In the genomic region with DNA sequence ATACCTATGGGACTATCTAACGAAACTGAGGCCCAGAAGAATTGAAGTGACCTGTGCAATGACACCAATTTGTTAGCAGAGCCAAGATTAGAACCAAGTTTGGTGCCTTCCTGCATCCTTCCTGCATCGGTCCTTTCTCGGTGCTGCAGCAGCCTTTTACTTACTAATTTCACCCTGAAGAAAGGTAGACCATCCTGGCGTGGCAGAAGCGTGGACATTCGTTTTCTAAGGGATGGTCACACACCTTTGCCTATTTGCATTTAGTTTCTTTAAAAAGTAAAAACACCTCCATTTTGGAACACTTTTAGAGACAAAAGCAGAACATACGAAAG, we compare ENCODE assay signal across 7 cellular contexts. TPM values are rescaled to one million over a fixed set of nuclear protein-coding genes. Genes with fewer than 3 reads are reported as not detected.
A peak's percentile ranks its signal among the peaks of the same experiment; 100 is the strongest.
DNase-seq lines count a peak whose midpoint lies in the region; ATAC-seq, FAIRE-seq and TF ChIP-seq lines count a peak whose summit lies in the region.

No MANE protein-coding gene starts in this region.

- no peak for ATAC-seq in K562
- peak in 1 of 2 donors; percentile 8 for ATAC-seq in lower lobe of right lung
- no peak for ATAC-seq in upper lobe of right lung
- ATAC-seq in GM19035 (IDR thresholded peaks at IDR 0.05; ENCODE audit: unreplicated experiment), result no peak
- no peak for ATAC-seq in HG02870 (IDR thresholded peaks at IDR 0.05; ENCODE audit: unreplicated experiment)

- peaks cover 56% of the 10 kb centered on the region for H3K79me2 ChIP-seq in K562 (ENCODE audit: control insufficient read depth, insufficient read depth, low read length)

- under 1% methylated on average over 7 of the region's 7 CpGs for WGBS in K562 (ENCODE audit: insufficient coverage, low coverage, missing lambda C conversion rate)

- H3K4me3 ChIP-seq in K562 (peak overlapping the region; percentile 68), lower lobe of right lung (peak overlapping the region; percentile 75), upper lobe of right lung (peak overlapping the region; percentile 74)

- TF ChIP-seq RAD21 in K562 (CRISPR knock-in tag; conservative IDR thresholded peaks at IDR 0.05 in 1 of 2, IDR thresholded peaks at IDR 0.05 in 1 of 2), result no peak

- DNase-seq in G401 (ENCODE audit: low spot score) (peak; percentile 49), LHCN-M2 (ENCODE audit: low read depth) (peak; percentile 6), K562 (ENCODE audit: extremely low read depth in 1 of 4, low spot score in 3 of 4) (peak in 2 of 4 experiments; percentile 25 to 40), lower lobe of right lung (no peak), upper lobe of right lung (no peak)

- H3K4me1 ChIP-seq in K562 (replicated peaks in 1 of 2; ENCODE audit: control insufficient read depth in 2 of 2, insufficient read depth in 2 of 2, low read length in 2 of 2) (peaks cover 4 to 7% of the 10 kb centered on the region in 2 experiments; a peak in 3 of 5 replicates), lower lobe of right lung (peaks cover 38% of the 10 kb centered on the region), upper lobe of right lung (peaks cover 23% of the 10 kb centered on the region)

- TF ChIP-seq POLR2A in K562 (conservative IDR thresholded peaks at IDR 0.05), result no peak

- H3K9me3 ChIP-seq in K562 (replicated peaks; ENCODE audit: control insufficient read depth, insufficient read depth, low read depth, low read length), result no peaks in the 10 kb centered on the region
- no peaks in the 10 kb centered on the region for H3K9me3 ChIP-seq in lower lobe of right lung
- no peaks in the 10 kb centered on the region for H3K9me3 ChIP-seq in upper lobe of right lung

- peak overlapping the region; percentile 96 for H3K4me2 ChIP-seq in K562 (ENCODE audit: insufficient read depth, low read length)

- H3K27me3 ChIP-seq in K562 (ENCODE audit: control insufficient read depth in 2 of 2, insufficient read depth in 2 of 2, low read length in 2 of 2) (no peaks in the 10 kb centered on the region), lower lobe of right lung (ENCODE audit: low read depth) (no peaks in the 10 kb centered on the region), upper lobe of right lung (no peaks in the 10 kb centered on the region)

- H2AFZ ChIP-seq in K562 (ENCODE audit: low read depth, low read length), result peak overlapping the region; percentile 92

- H3K9ac ChIP-seq in K562 (ENCODE audit: insufficient read depth in 1 of 2, low read depth in 2 of 2, low read length in 2 of 2), result peak overlapping the region; percentile 95 to 99

- BruUV-seq in K562 (replicated peaks; lab: Mats Ljungman, UMichigan), result TSS peak; percentile 95

- POLR2A ChIA-PET in K562 (lab: Yijun Ruan, JAX), result no interaction called here

- TF ChIP-seq CTCF in K562 (IDR thresholded peaks at IDR 0.05 in 2 of 3, conservative IDR thresholded peaks at IDR 0.05 in 1 of 3; ENCODE audit: insufficient read depth in 2 of 3, low read depth in 1 of 3, low read length in 3 of 3) (no peak), lower lobe of right lung (IDR thresholded peaks at IDR 0.05) (no peak), upper lobe of right lung (IDR thresholded peaks at IDR 0.05) (no peak)

- peak overlapping the region; percentile 90 for H3K27ac ChIP-seq in K562 (ENCODE audit: extremely low read depth, low read depth, low read length)
- H3K27ac ChIP-seq in lower lobe of right lung, result peak overlapping the region; percentile 90
- H3K27ac ChIP-seq in upper lobe of right lung, result peak overlapping the region; percentile 97

- intact Hi-C loops in K562 (cut with micrococcal nuclease), result loop anchor here (10.0 kb wide), 2 partner anchors 1228 to 1968 kb away; partner anchors contain the start of genes ST7 and TES
- intact Hi-C loops in lower lobe of right lung (cut with DNase I), result no loop called here
- intact Hi-C loops in upper lobe of right lung (cut with DNase I), result no loop called here

- in situ Hi-C loops in G401 (cut with HindIII; ENCODE audit: low sequenced_read_pairs), result no loop called here
- in situ Hi-C loops in K562 (cut with MboI), result loop anchor here (25.0 kb wide), 1 partner anchor 1221 kb away; the partner anchor contains the start of gene ST7

- no peak for TF ChIP-seq EP300 in K562 (IDR thresholded peaks at IDR 0.05; ENCODE audit: low read length)

- no peaks in the 10 kb centered on the region for H4K20me1 ChIP-seq in K562 (replicated peaks; ENCODE audit: control insufficient read depth, insufficient read depth, low read length)

- CTCF ChIA-PET in K562 (lab: Yijun Ruan, JAX; ENCODE audit: low intra/inter-chr PET ratio), result no interaction called here

- no peaks in the 10 kb centered on the region for H3K9me1 ChIP-seq in K562 (ENCODE audit: control insufficient read depth, insufficient read depth, low read length)

- H3K36me3 ChIP-seq in K562 (ENCODE audit: control insufficient read depth, insufficient read depth, low read length) (peaks cover 26% of the 10 kb centered on the region), lower lobe of right lung (peaks cover 11% of the 10 kb centered on the region), upper lobe of right lung (peaks cover 9% of the 10 kb centered on the region)

- no peak for FAIRE-seq in K562 (lab: Jason Lieb, UNC)

TF ChIP-seq in K562, 482 proteins besides CTCF, POLR2A, EP300 and RAD21 (continues in another document):
- 0 out of 2 replicates have a peak, but pooled peaks have one; percentile 4 for TF ChIP-seq HNRNPL (IDR thresholded peaks at IDR 0.05; ENCODE audit: low read depth, low read length)
- peak; percentile 29 for TF ChIP-seq SAP30 (IDR thresholded peaks at IDR 0.05; ENCODE audit: borderline replicate concordance, insufficient read depth, low read depth, low read length, poor library complexity, severe bottlenecking)
- no peak for TF ChIP-seq RBBP5 (IDR thresholded peaks at IDR 0.05; ENCODE audit: borderline replicate concordance, insufficient read depth, low read length, poor library complexity, severe bottlenecking)
- peak; percentile 85 for TF ChIP-seq CHD1 (IDR thresholded peaks at IDR 0.05; ENCODE audit: low read length)
- TF ChIP-seq HDAC3 (IDR thresholded peaks at IDR 0.05; ENCODE audit: borderline replicate concordance, partially characterized antibody), result peak; percentile 30

RNA-seq across cellular contexts. Expression of gene LSM8, which starts 0.7 kb away (rescaled TPM):
- 44.9 and 80.9 TPM in 2 replicates for total RNA-seq in G401 (2014; rRNA removed; shearing (Covaris generic))
- 43.9 and 71.4 TPM in 2 replicates for total RNA-seq in LHCN-M2 (2014; rRNA removed)
- polyA plus RNA-seq in LHCN-M2 (2012), result 31.4 TPM
- 42.0 and 104 TPM in 2 replicates for total RNA-seq in K562 (2011; cell fraction: chromatin; rRNA removed; ENCODE audit: low replicate concordance)
- total RNA-seq in K562 (2011; cell fraction: nucleolus; rRNA removed), result 33.5 and 39.6 TPM in 2 replicates
- 75.8 and 152 TPM in 2 replicates for total RNA-seq in K562 (2011; cell fraction: nucleoplasm; rRNA removed)
- 116 and 204 TPM in 2 replicates for total RNA-seq in K562 (2014; rRNA removed)
- total RNA-seq in K562 (2014; rRNA removed; fragmentation: Illumina TruSeq; extraction: Trizol), result 164 and 185 TPM in 2 replicates
- 165 and 180 TPM in 2 replicates for total RNA-seq in K562 (2015; rRNA removed; fragmentation: Illumina TruSeq; extraction: Trizol)
- total RNA-seq in K562 (2021), result 79.6 and 81.5 TPM in 2 replicates
- polyA plus RNA-seq in K562 (2011; rRNA removed), result 81.6 and 131 TPM in 2 replicates
- 80.4 and 165 TPM in 2 replicates for polyA plus RNA-seq in K562 (2011; cell fraction: cytosol; rRNA removed)
- polyA plus RNA-seq in K562 (2011; cell fraction: nucleus; rRNA removed), result 54.8 and 56.2 TPM in 2 replicates
- polyA plus RNA-seq in K562 (2012), result 123 and 124 TPM in 2 replicates
- 167 and 196 TPM in 2 replicates for polyA plus RNA-seq in K562 (2014; fragmentation: Illumina TruSeq; extraction: Trizol)
- 100 to 1,000 TPM; 192 to 243 TPM for polyA plus RNA-seq in K562 (2014; fragmentation: Nextera tagmentation; extraction: Ambion mirVana)
- 288 and 340 TPM in 2 replicates for polyA plus RNA-seq in K562 (2014; rRNA removed)
- polyA minus RNA-seq in K562 (2011; rRNA and poly(A)+ RNA removed), result 120 and 164 TPM in 2 replicates
- polyA minus RNA-seq in K562 (2011; cell fraction: cytosol; rRNA and poly(A)+ RNA removed), result 15.2 and 19.8 TPM in 2 replicates
- polyA minus RNA-seq in K562 (2011; cell fraction: nucleus; rRNA and poly(A)+ RNA removed), result 39.4 and 59.6 TPM in 2 replicates
- total RNA-seq in lower lobe of right lung, result 25.6 TPM
- 28.3 TPM for total RNA-seq in upper lobe of right lung

RNA-seq across cellular contexts. Expression of gene ANKRD7, which starts 41.3 kb away (rescaled TPM):
- 1.9 and 2.5 TPM in 2 replicates for total RNA-seq in G401 (2014; rRNA removed; shearing (Covaris generic))
- 1.5 and 3.6 TPM in 2 replicates for total RNA-seq in LHCN-M2 (2014; rRNA removed)
- 0.69 TPM for polyA plus RNA-seq in LHCN-M2 (2012)
- 0.46 TPM in 1 of 2 replicates, not detected in the other for total RNA-seq in K562 (2011; cell fraction: chromatin; rRNA removed; ENCODE audit: low replicate concordance)
- total RNA-seq in K562 (2011; cell fraction: nucleolus; rRNA removed), result not detected in 2 replicates
- 0.37 TPM in 1 of 2 replicates, not detected in the other for total RNA-seq in K562 (2011; cell fraction: nucleoplasm; rRNA removed)
- total RNA-seq in K562 (2014; rRNA removed), result not detected in 2 replicates
- total RNA-seq in K562 (2014; rRNA removed; fragmentation: Illumina TruSeq; extraction: Trizol), result 0.33 and 0.38 TPM in 2 replicates
- total RNA-seq in K562 (2015; rRNA removed; fragmentation: Illumina TruSeq; extraction: Trizol), result not detected in 2 replicates
- total RNA-seq in K562 (2021), result not detected in 2 replicates
- polyA plus RNA-seq in K562 (2011; rRNA removed), result not detected in 2 replicates
- polyA plus RNA-seq in K562 (2011; cell fraction: cytosol; rRNA removed), result not detected in 2 replicates
- not detected in 2 replicates for polyA plus RNA-seq in K562 (2011; cell fraction: nucleus; rRNA removed)
- polyA plus RNA-seq in K562 (2012), result 0.18 and 0.51 TPM in 2 replicates
- polyA plus RNA-seq in K562 (2014; fragmentation: Illumina TruSeq; extraction: Trizol), result not detected in 2 replicates
- not detected for polyA plus RNA-seq in K562 (2014; fragmentation: Nextera tagmentation; extraction: Ambion mirVana)
- polyA plus RNA-seq in K562 (2014; rRNA removed), result not detected in 2 replicates
- not detected in 2 replicates for polyA minus RNA-seq in K562 (2011; rRNA and poly(A)+ RNA removed)
- not detected in 2 replicates for polyA minus RNA-seq in K562 (2011; cell fraction: cytosol; rRNA and poly(A)+ RNA removed)
- not detected in 2 replicates for polyA minus RNA-seq in K562 (2011; cell fraction: nucleus; rRNA and poly(A)+ RNA removed)
- not detected for total RNA-seq in lower lobe of right lung
- total RNA-seq in upper lobe of right lung, result not detected

Comparison
In these comparisons a context has a peak if more than half of its experiments do, and no peak if none do; other contexts are left out.
1. DNase-seq: peak in G401 (single experiment) and LHCN-M2 (single experiment); none in lower lobe of right lung (single experiment) and upper lobe of right lung (single experiment).
2. Peak in every context shown above with its lines, with median percentiles within 50 percentile points of each other: H3K27ac ChIP-seq and H3K4me3 ChIP-seq.